ENCODE assay signal across 12 cellular contexts in genomic region chr11:9571071-9571765, GRCh38. TPM values are rescaled to one million over a fixed set of nuclear protein-coding genes. Genes with fewer than 3 reads are reported as not detected.
A peak's percentile ranks its signal among the peaks of the same experiment; 100 is the strongest.
DNase-seq lines count a peak whose midpoint lies in the region; ATAC-seq and TF ChIP-seq lines count a peak whose summit lies in the region.
"Had no signal": no experiment of that assay in that cellular context is flagged by ENCODE, and none has a peak within 500 bp of the region (broad histone marks: within the 10 kb centered on the region; RNA-seq: fewer than 3 reads in every experiment).

No MANE protein-coding gene starts in this region.

- H3K36me3 ChIP-seq in tibial artery = no peaks in the 10 kb centered on the region
- H3K36me3 ChIP-seq in H7 (replicated peaks; ENCODE audit: control insufficient read depth, insufficient read depth, low read length) = peaks cover 2% of the 10 kb centered on the region

- no peak for ATAC-seq in memory B cell (ENCODE audit: low read depth)
- no peak for ATAC-seq in GM19395 (IDR thresholded peaks at IDR 0.05; ENCODE audit: unreplicated experiment)

- no peaks in the 10 kb centered on the region for H3K9me3 Mint-ChIP-seq in activated naive CD4-positive, alpha-beta T cell treated with anti-CD3 and anti-CD28 coated beads, Interleukin-2, amount 50 U/mL, for 24 hours
- no peaks in the 10 kb centered on the region for H3K9me3 Mint-ChIP-seq in activated naive CD4-positive, alpha-beta T cell treated with anti-CD3 and anti-CD28 coated beads for 36 hours
- no peaks in the 10 kb centered on the region for H3K9me3 Mint-ChIP-seq in memory B cell
- H3K9me3 Mint-ChIP-seq: activated T-helper 2 cell treated with anti-CD3 and anti-CD28 coated beads, Interferon-gamma antibody, Interleukin-2, Interleukin-4, amounts not matched to agents 10 μg/mL and 5 μg/mL and 100 μg/mL, durations not matched to agents 14 hours and 24 hours and 36 hours had no signal

- TF ChIP-seq CTCF in VCaP (conservative IDR thresholded peaks at IDR 0.05) = no peak
- TF ChIP-seq CTCF in tibial artery (IDR thresholded peaks at IDR 0.05) = no peak

- CTCF ChIA-PET in activated naive CD4-positive, alpha-beta T cell treated with anti-CD3 and anti-CD28 coated beads for 36 hours (lab: Charles Lee) = interaction anchor here (0.7 to 1.1 kb wide), 3 partner anchors 36 to 42 kb away, joined by 3 to 5 read pairs (median 3); no protein-coding TSS in a partner anchor

- H3K36me3 Mint-ChIP-seq in activated naive CD4-positive, alpha-beta T cell treated with anti-CD3 and anti-CD28 coated beads, Interleukin-2, amount 50 U/mL, for 24 hours = peaks cover 2% of the 10 kb centered on the region
- H3K36me3 Mint-ChIP-seq in activated naive CD4-positive, alpha-beta T cell treated with anti-CD3 and anti-CD28 coated beads for 36 hours (ENCODE audit: low read depth) = peaks cover 18% of the 10 kb centered on the region
- H3K36me3 Mint-ChIP-seq in memory B cell = no peaks in the 10 kb centered on the region

- H3K27me3 ChIP-seq in tibial artery = no peaks in the 10 kb centered on the region
- no peaks in the 10 kb centered on the region for H3K27me3 ChIP-seq in H7 (ENCODE audit: control insufficient read depth, insufficient read depth, low read length)

- H3K27me3 Mint-ChIP-seq in activated naive CD4-positive, alpha-beta T cell treated with anti-CD3 and anti-CD28 coated beads, Interleukin-2, amount 50 U/mL, for 24 hours = peaks cover 4% of the 10 kb centered on the region
- peaks cover 10% of the 10 kb centered on the region for H3K27me3 Mint-ChIP-seq in activated naive CD4-positive, alpha-beta T cell treated with anti-CD3 and anti-CD28 coated beads for 36 hours (ENCODE audit: low read depth)
- no peaks in the 10 kb centered on the region for H3K27me3 Mint-ChIP-seq in memory B cell

- H3K4me1 ChIP-seq in tibial artery = peaks cover 0 to 45% (median 35%) of the 10 kb centered on the region in 4 donors

- no peaks in the 10 kb centered on the region for H3K9me3 ChIP-seq in tibial artery

- peaks cover 17% of the 10 kb centered on the region for H3K4me1 Mint-ChIP-seq in activated naive CD4-positive, alpha-beta T cell treated with anti-CD3 and anti-CD28 coated beads, Interleukin-2, amount 50 U/mL, for 24 hours
- H3K4me1 Mint-ChIP-seq in activated naive CD4-positive, alpha-beta T cell treated with anti-CD3 and anti-CD28 coated beads for 36 hours (ENCODE audit: low read depth) = peaks cover 16% of the 10 kb centered on the region
- H3K4me1 Mint-ChIP-seq in memory B cell = peaks cover 34% of the 10 kb centered on the region

- H3K27ac Mint-ChIP-seq in activated naive CD4-positive, alpha-beta T cell treated with anti-CD3 and anti-CD28 coated beads, Interleukin-2, amount 50 U/mL, for 24 hours = no peak overlapping the region
- no peak overlapping the region for H3K27ac Mint-ChIP-seq in activated naive CD4-positive, alpha-beta T cell treated with anti-CD3 and anti-CD28 coated beads for 36 hours
- H3K27ac Mint-ChIP-seq in memory B cell = peak overlapping the region; percentile 99

- peak overlapping the region; percentile 85 for H3K4me3 Mint-ChIP-seq in activated naive CD4-positive, alpha-beta T cell treated with anti-CD3 and anti-CD28 coated beads, Interleukin-2, amount 50 U/mL, for 24 hours
- H3K4me3 Mint-ChIP-seq in activated naive CD4-positive, alpha-beta T cell treated with anti-CD3 and anti-CD28 coated beads for 36 hours = no peak overlapping the region
- H3K4me3 Mint-ChIP-seq in memory B cell = peak overlapping the region; percentile 34

- H3K4me3 ChIP-seq in tibial artery (no peak overlapping the region), H7 (ENCODE audit: insufficient read depth, low read depth, low read length) (no peak overlapping the region)

- intact Hi-C loops in activated naive CD4-positive, alpha-beta T cell treated with anti-CD3 and anti-CD28 coated beads for 36 hours (cut with micrococcal nuclease) = loop anchor here (5.0 to 10.0 kb wide), 4 partner anchors 364 to 884 kb away; partner anchors contain the start of genes AMPD3 and NRIP3
- intact Hi-C loops in tibial artery (cut with DNase I; ENCODE audit: low total_unique reads) = no loop called here

- DNase-seq in activated naive CD4-positive, alpha-beta T cell treated with anti-CD3 and anti-CD28 coated beads for 36 hours = no peak
- DNase-seq in memory B cell (ENCODE audit: low spot score in 2 of 2) (no peak), tibial artery (no peak), H7 (no peak), OCI-M1 (lab: John Stamatoyannopoulos, UW) (no peak)
- DNase-seq: posterior cingulate gyrus; stimulated activated CD4-positive, alpha-beta T cell treated with anti-CD3 and anti-CD28 coated beads, Interleukin-4, amount 100 ng/mL, for 4 hours; T-helper 9 cell had no signal

- H3K27ac ChIP-seq in VCaP (0 out of 2 replicates have a peak overlapping the region, but pooled peaks have one; percentile 92), tibial artery (peak overlapping the region; percentile 96 to 98)

RNA-seq across cellular contexts. Expression of gene WEE1, which starts 2.3 kb away (rescaled TPM):
- total RNA-seq in activated naive CD4-positive, alpha-beta T cell treated with anti-CD3 and anti-CD28 coated beads for 36 hours = 10 to 100 TPM; 41.8 to 46.6 TPM
- total RNA-seq in H7 (2014; rRNA removed; shearing (Covaris generic)) = 125 and 176 TPM in 2 replicates
